In genomic region chr4:93832097-93832496, GRCh38 we compare ENCODE assay signal across 14 cellular contexts. TPM values are rescaled to one million over a fixed set of nuclear protein-coding genes. Genes with fewer than 3 reads are reported as not detected.
A peak's percentile ranks its signal among the peaks of the same experiment; 100 is the strongest.
DNase-seq lines count a peak whose midpoint lies in the region; ATAC-seq lines count a peak whose summit lies in the region.
"Had no signal": no experiment of that assay in that cellular context is flagged by ENCODE, and none has a peak within 500 bp of the region (broad histone marks: within the 10 kb centered on the region; RNA-seq: fewer than 3 reads in every experiment).

No MANE protein-coding gene starts in this region.

- peaks cover 73% of the 10 kb centered on the region for H3K27me3 ChIP-seq in iPS-15b (ENCODE audit: control insufficient read depth, insufficient read depth, low read length)

- CTCF ChIA-PET in T-cell (lab: Charles Lee): no interaction called here

- no peaks in the 10 kb centered on the region for H3K36me3 Mint-ChIP-seq in T-cell

- no peak overlapping the region for H3K27ac Mint-ChIP-seq in T-cell

- H3K27me3 Mint-ChIP-seq in T-cell: peaks cover 68 to 76% of the 10 kb centered on the region in 2 donors

- peaks cover 14 to 23% (median 17%) of the 10 kb centered on the region in 3 donors for H3K4me1 Mint-ChIP-seq in T-cell

- no peak overlapping the region for H3K9ac ChIP-seq in iPS-15b (ENCODE audit: low read depth, low read length)

- H3K4me3 Mint-ChIP-seq in T-cell: no peak overlapping the region

- peaks cover 32% of the 10 kb centered on the region for H3K4me1 ChIP-seq in iPS-15b (ENCODE audit: control insufficient read depth, insufficient read depth, low read length)

- peak overlapping the region; percentile 9 for H3K4me3 ChIP-seq in iPS-15b (ENCODE audit: low read depth, low read length)
- H3K4me3 ChIP-seq: A549 had no signal

- DNase-seq in SK-N-DZ (ENCODE audit: low spot score) (peak; percentile 77), retina (peak; percentile 67), T-cell (no peak), dedifferentiated amniotic fluid mesenchymal stem cell (ENCODE audit: extremely low spot score) (no peak)
- no peak for DNase-seq in stimulated activated CD4-positive, alpha-beta T cell treated with anti-CD3 and anti-CD28 coated beads, Interleukin-15, amount 100 ng/mL, for 24 hours
- DNase-seq: IMR-90, Kasumi-1, NCI-H1417, NCI-H1930, NCI-H2171 treated with DMSO at 0.1 percent for 48 hours, NCI-H510A had no signal

- H3K36me3 ChIP-seq in iPS-15b (ENCODE audit: control insufficient read depth, insufficient read depth, low read length): no peaks in the 10 kb centered on the region

- POLR2A ChIA-PET in T-cell (lab: Charles Lee): no interaction called here

- ATAC-seq in GM19438 (IDR thresholded peaks at IDR 0.05; ENCODE audit: low read depth, unreplicated experiment) (peak; percentile 53), T-cell (replicated peaks in 1 of 4) (no peak)
- ATAC-seq: A549 had no signal

- no peaks in the 10 kb centered on the region for H3K9me3 ChIP-seq in iPS-15b (ENCODE audit: control insufficient read depth, insufficient read depth, low read length)
- H3K9me3 ChIP-seq: A549 had no signal

- peaks cover 1 to 8% (median 3%) of the 10 kb centered on the region in 3 donors for H3K9me3 Mint-ChIP-seq in T-cell

RNA-seq across cellular contexts. Expression of gene ATOH1, which starts 3.5 kb away (rescaled TPM):
- 0.20 TPM in 1 of 2 replicates, not detected in the other for polyA plus RNA-seq in SK-N-DZ (2014; cell fraction: cytosol; rRNA removed)
- polyA plus RNA-seq in SK-N-DZ (2014; cell fraction: nucleus; rRNA removed): 0.13 TPM in 1 of 2 replicates, not detected in the other
- not detected for total RNA-seq in T-cell
- total RNA-seq: IMR-90 had no signal
- polyA plus RNA-seq: A549, IMR-90 had no signal

Comparison
In these comparisons a context has a peak if more than half of its experiments do, and no peak if none do; other contexts are left out.
1. DNase-seq: peak in SK-N-DZ (single experiment) and retina (single experiment); none in T-cell (0 of 34), dedifferentiated amniotic fluid mesenchymal stem cell (single experiment) and stimulated activated CD4-positive, alpha-beta T cell treated with anti-CD3 and anti-CD28 coated beads, Interleukin-15, amount 100 ng/mL, for 24 hours (single experiment).